ENCODE assay signal across 12 cellular contexts in the genomic region with DNA sequence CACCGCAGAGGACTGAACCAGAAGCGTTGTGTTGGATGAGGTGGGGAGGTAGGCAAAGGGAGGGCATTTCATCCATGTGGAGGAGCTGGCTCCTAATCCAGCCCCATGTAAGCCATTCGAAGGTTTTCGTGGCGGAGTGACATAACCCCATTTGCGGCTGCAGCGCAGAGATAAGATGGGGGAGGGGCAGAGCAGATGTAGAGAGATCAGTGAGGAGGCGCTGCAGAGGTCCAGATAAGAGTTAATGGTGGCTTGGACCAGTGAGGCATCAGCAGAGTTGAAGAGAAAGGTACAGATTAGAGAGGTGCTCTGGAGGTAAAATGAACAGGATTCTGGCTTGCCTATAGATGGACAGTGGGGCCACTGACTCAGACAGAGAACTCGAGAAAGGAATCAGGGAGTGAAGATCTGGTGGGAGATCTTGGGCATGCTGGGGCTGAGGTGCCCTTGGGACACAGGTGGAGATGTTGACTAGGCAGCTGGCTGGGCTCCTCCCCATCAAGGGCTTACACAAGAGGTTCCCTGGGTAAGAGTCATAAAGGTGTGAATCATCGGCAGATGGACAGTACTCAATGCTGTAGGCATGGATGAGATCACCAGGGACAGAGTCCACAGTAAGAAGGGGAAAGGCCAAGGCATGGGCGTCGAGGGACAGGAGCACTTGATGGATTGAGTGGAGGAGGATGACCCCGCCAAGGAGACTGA. TPM values are rescaled to one million over a fixed set of nuclear protein-coding genes. Genes with fewer than 3 reads are reported as not detected.
A peak's percentile ranks its signal among the peaks of the same experiment; 100 is the strongest.
DNase-seq lines count a peak whose midpoint lies in the region; ATAC-seq and TF ChIP-seq lines count a peak whose summit lies in the region.
"Had no signal": no experiment of that assay in that cellular context is flagged by ENCODE, and none has a peak within 500 bp of the region (broad histone marks: within the 10 kb centered on the region; RNA-seq: fewer than 3 reads in every experiment).

No MANE protein-coding gene starts in this region.

- H3K36me3 Mint-ChIP-seq in activated T-cell treated with anti-CD3 and anti-CD28 coated beads, Interleukin-2, amount 50 U/mL, for 4 hours (ENCODE audit: insufficient read depth): no peaks in the 10 kb centered on the region

- H3K9me3 ChIP-seq in suprapubic skin: no peaks in the 10 kb centered on the region
- H3K9me3 ChIP-seq: tibial nerve had no signal

- H3K27ac ChIP-seq in suprapubic skin: no peak overlapping the region
- H3K27ac ChIP-seq: tibial nerve had no signal

- H3K27me3 Mint-ChIP-seq in activated T-cell treated with anti-CD3 and anti-CD28 coated beads, Interleukin-2, amount 50 U/mL, for 4 hours (ENCODE audit: low read depth): peaks cover 52% of the 10 kb centered on the region

- H3K4me1 ChIP-seq in suprapubic skin: no peaks in the 10 kb centered on the region
- H3K4me1 ChIP-seq: tibial nerve had no signal

- no peak for TF ChIP-seq POLR2A in suprapubic skin (IDR thresholded peaks at IDR 0.05)

- no peaks in the 10 kb centered on the region for H3K9me3 Mint-ChIP-seq in activated T-cell treated with anti-CD3 and anti-CD28 coated beads, Interleukin-2, amount 50 U/mL, for 4 hours

- 83% methylated on average over 13 of the region's 13 CpGs for WGBS in suprapubic skin

- H3K36me3 ChIP-seq in suprapubic skin (no peaks in the 10 kb centered on the region), H7 (replicated peaks; ENCODE audit: control insufficient read depth, insufficient read depth, low read length) (no peaks in the 10 kb centered on the region)
- H3K36me3 ChIP-seq: tibial nerve had no signal

- H3K27me3 ChIP-seq in suprapubic skin (peaks cover 9% of the 10 kb centered on the region), H7 (ENCODE audit: control insufficient read depth, insufficient read depth, low read length) (peaks cover 3% of the 10 kb centered on the region; the same call in 1 of the 2 replicates)

- no peak overlapping the region for H3K4me3 Mint-ChIP-seq in activated T-cell treated with anti-CD3 and anti-CD28 coated beads, Interleukin-2, amount 50 U/mL, for 4 hours

- H3K4me3 ChIP-seq in fibroblast of the aortic adventitia (ENCODE audit: low read depth, low read length) (no peak overlapping the region), suprapubic skin (no peak overlapping the region), H7 (ENCODE audit: insufficient read depth, low read depth, low read length) (no peak overlapping the region)
- H3K4me3 ChIP-seq: tibial nerve had no signal

- H3K4me1 Mint-ChIP-seq in activated T-cell treated with anti-CD3 and anti-CD28 coated beads, Interleukin-2, amount 50 U/mL, for 4 hours (ENCODE audit: low read depth): no peaks in the 10 kb centered on the region

- no peak for TF ChIP-seq EP300 in suprapubic skin (IDR thresholded peaks at IDR 0.05)

- peak; percentile 15 for DNase-seq in NCI-H146 (lab: John Stamatoyannopoulos, UW)
- DNase-seq in NCI-H146 treated with DMSO at 0.1 percent for 48 hours (lab: John Stamatoyannopoulos, UW; ENCODE audit: unreplicated experiment): no peak
- DNase-seq in SK-N-DZ (ENCODE audit: low spot score): peak; percentile 29
- DNase-seq in fibroblast of the aortic adventitia (ENCODE audit: low read depth): peak; percentile 45
- peak; percentile 21 to 41 for DNase-seq in suprapubic skin (ENCODE audit: low spot score in 2 of 2)
- no peak for DNase-seq in amniotic stem cell (lab: John Stamatoyannopoulos, UW)
- no peak for DNase-seq in H7
- DNase-seq in activated T-cell treated with anti-CD3 and anti-CD28 coated beads, Interleukin-2, amount 50 U/mL, for 4 hours: no peak
- DNase-seq: activated CD4-positive, alpha-beta T cell treated with anti-CD3 and anti-CD28 coated beads, Interleukin-2, amount 50 U/mL, for 48 hours; cerebellar nuclear complex; NCI-H446 had no signal

- no peak for TF ChIP-seq CTCF in fibroblast of the aortic adventitia (IDR thresholded peaks at IDR 0.05; ENCODE audit: insufficient read depth, low read length)
- no peak for TF ChIP-seq CTCF in suprapubic skin (IDR thresholded peaks at IDR 0.05)

- no peak for ATAC-seq in activated T-cell treated with anti-CD3 and anti-CD28 coated beads, Interleukin-2, amount 50 U/mL, for 4 hours

RNA-seq across cellular contexts. Expression of a gene that starts 7.8 kb away (rescaled TPM):
- polyA plus RNA-seq in SK-N-DZ (2014; cell fraction: cytosol; rRNA removed): 22.6 and 33.7 TPM in 2 replicates
- polyA plus RNA-seq in SK-N-DZ (2014; cell fraction: nucleus; rRNA removed): 27.5 and 42.1 TPM in 2 replicates
- total RNA-seq in fibroblast of the aortic adventitia (ENCODE audit: low replicate concordance) (18.2 and 23.6 TPM in 2 replicates), suprapubic skin (100 to 1,000 TPM; 209 to 373 (median 289) TPM)
- total RNA-seq in H7 (2014; rRNA removed; shearing (Covaris generic)): 64.1 and 79.8 TPM in 2 replicates
- under 1 TPM; 0.86 to 0.95 (median 0.92) TPM for total RNA-seq in activated T-cell treated with anti-CD3 and anti-CD28 coated beads, Interleukin-2, amount 50 U/mL, for 4 hours

Comparison
In these comparisons a context has a peak if more than half of its experiments do, and no peak if none do; other contexts are left out.
1. DNase-seq: peak in NCI-H146 (single experiment), SK-N-DZ (single experiment), fibroblast of the aortic adventitia (single experiment) and suprapubic skin (2 of 2); none in NCI-H146 treated with DMSO at 0.1 percent for 48 hours (single experiment), amniotic stem cell (single experiment), H7 (single experiment) and activated T-cell treated with anti-CD3 and anti-CD28 coated beads, Interleukin-2, amount 50 U/mL, for 4 hours (single experiment).